ENCODE assay signal across 8 cellular contexts in genomic region chr12:93441617-93442410, GRCh38. TPM values are rescaled to one million over a fixed set of nuclear protein-coding genes. Genes with fewer than 3 reads are reported as not detected.
DNase-seq lines count a peak whose midpoint lies in the region; ATAC-seq and TF ChIP-seq lines count a peak whose summit lies in the region.

Gene UBE2N (minus strand): TSS chr12:93441947. CDS start chr12:93441884, 63 bp downstream.

- ATAC-seq in GM19025 (IDR thresholded peaks at IDR 0.05; ENCODE audit: low read depth, unreplicated experiment) (peak; percentile 79), HG03280 (IDR thresholded peaks at IDR 0.05; ENCODE audit: unreplicated experiment) (peak; percentile 77)

- peak within 1 kb of the TSS; percentile 96 to 100 (median 98) for H3K4me3 Mint-ChIP-seq in immature natural killer cell

- peak within 1 kb of the TSS; percentile 82 for H3K27ac ChIP-seq in caudate nucleus (ENCODE audit: low read depth, low read length)

- H3K4me1 Mint-ChIP-seq in immature natural killer cell: peaks cover 44 to 53% of the 10 kb centered on the region in 2 donors

- peaks cover 5 to 13% (median 7%) of the 10 kb centered on the region in 3 donors for H3K27me3 Mint-ChIP-seq in immature natural killer cell (ENCODE audit: low read depth in 3 of 3)

- peak within 1 kb of the TSS; percentile 95 to 99 (median 98) for H3K27ac Mint-ChIP-seq in immature natural killer cell

- H3K36me3 Mint-ChIP-seq in immature natural killer cell: no peaks in the 10 kb centered on the region

- DNase-seq in AG09319 (ENCODE audit: extremely low read depth, low read depth): peak; percentile 87
- peak; percentile 88 for DNase-seq in NCI-H345 treated with DMSO at 0.1 percent for 48 hours (lab: John Stamatoyannopoulos, UW; ENCODE audit: unreplicated experiment)
- DNase-seq in activated CD4-positive, CD25-positive, alpha-beta regulatory T cell (lab: John Stamatoyannopoulos, UW): peak; percentile 94 to 97 (median 95)
- peak; percentile 62 to 99 (median 96) for DNase-seq in caudate nucleus (lab: John Stamatoyannopoulos, UW)
- peak; percentile 95 to 96 (median 95) for DNase-seq in immature natural killer cell
- DNase-seq in smooth muscle cell of the brain vasculature (ENCODE audit: low read depth, low spot score): peak; percentile 84

- no peak for TF ChIP-seq CTCF in AG09319 (IDR thresholded peaks at IDR 0.05; ENCODE audit: low read depth, low read length)

- no peaks in the 10 kb centered on the region for H3K9me3 Mint-ChIP-seq in immature natural killer cell

RNA-seq across cellular contexts. Expression of gene UBE2N, which starts in this region (rescaled TPM):
- polyA plus RNA-seq in immature natural killer cell: 100 to 1,000 TPM; 135 to 193 (median 142) TPM

Comparison
In these comparisons a context has a peak if more than half of its experiments do, and no peak if none do; other contexts are left out.
1. Peak in every context shown above with its lines: DNase-seq, ATAC-seq and H3K27ac ChIP-seq.